25 cellular contexts compared by ENCODE assay signal in genomic region chr2:113160248-113160647, GRCh38. TPM values are rescaled to one million over a fixed set of nuclear protein-coding genes. Genes with fewer than 3 reads are reported as not detected.
"Had no signal": no experiment of that assay in that cellular context is flagged by ENCODE, and none has a peak within 500 bp of the region (broad histone marks: within the 10 kb centered on the region; RNA-seq: fewer than 3 reads in every experiment).

No MANE protein-coding gene starts in this region.

- H3K4me1 ChIP-seq: gastrocnemius medialis had no signal

- H3K9me3 ChIP-seq: esophagus squamous epithelium, gastrocnemius medialis, heart right ventricle, left lung, lower lobe of right lung had no signal

- H3K9me3 Mint-ChIP-seq: effector memory CD8-positive, alpha-beta T cell; endodermal cell; naive thymus-derived CD4-positive, alpha-beta T cell had no signal

- H3K27ac ChIP-seq: coronary artery, dorsolateral prefrontal cortex, epithelial cell of prostate, esophagus squamous epithelium, gastrocnemius medialis, heart right ventricle, left lung, lower lobe of right lung had no signal

- DNase-seq: dermis blood vessel endothelial cell; effector CD8-positive, alpha-beta T cell; effector memory CD8-positive, alpha-beta T cell; endodermal cell; erythroblast; esophagus squamous epithelium; foreskin fibroblast; foreskin melanocyte; gastrocnemius medialis; glutamatergic neuron; heart right ventricle; hippocampal formation; left cardiac atrium; left lung; left ventricle myocardium superior; lower lobe of right lung; mesendoderm; midbrain; naive thymus-derived CD4-positive, alpha-beta T cell had no signal

- H3K4me3 ChIP-seq: coronary artery, dorsolateral prefrontal cortex, esophagus squamous epithelium, gastrocnemius medialis, heart right ventricle, left lung, lower lobe of right lung had no signal

- H3K36me3 ChIP-seq: esophagus squamous epithelium, gastrocnemius medialis, heart right ventricle, left lung, lower lobe of right lung had no signal

- H3K4me3 Mint-ChIP-seq: effector memory CD8-positive, alpha-beta T cell; endodermal cell; naive thymus-derived CD4-positive, alpha-beta T cell had no signal

- ATAC-seq: effector memory CD8-positive, alpha-beta T cell; esophagus mucosa; gastrocnemius medialis; heart right ventricle; left cardiac atrium; left lung; left ventricle myocardium superior; lower lobe of right lung; naive thymus-derived CD4-positive, alpha-beta T cell had no signal

- H3K27me3 Mint-ChIP-seq: effector memory CD8-positive, alpha-beta T cell had no signal

- H3K27ac Mint-ChIP-seq: effector memory CD8-positive, alpha-beta T cell; endodermal cell had no signal

RNA-seq across cellular contexts. Expression of gene IL1RN, which starts 32.9 kb away (rescaled TPM):
- total RNA-seq: endodermal cell, glomerular endothelial cell, lung microvascular endothelial cell had no signal
